Comparison of ENCODE assay signal across 12 cellular contexts in the genomic region with DNA sequence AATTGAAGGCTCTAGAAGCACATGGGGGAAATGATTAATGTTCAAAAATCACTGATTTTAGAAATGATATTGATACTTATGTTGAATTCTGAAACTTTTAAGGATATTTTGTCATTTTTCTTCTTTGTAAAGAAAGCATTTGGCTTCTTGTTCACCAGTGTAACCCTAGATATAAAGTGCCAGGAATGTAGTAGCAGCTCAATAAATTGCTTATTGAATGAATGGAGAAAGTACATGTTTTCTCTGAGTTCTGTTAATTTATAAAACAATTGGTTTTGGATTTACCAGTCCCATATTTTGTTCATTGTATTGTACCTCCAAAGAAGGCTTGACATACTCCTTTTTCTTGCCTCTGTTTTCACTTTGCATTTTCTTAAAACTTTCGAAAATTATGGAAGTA. TPM values are rescaled to one million over a fixed set of nuclear protein-coding genes. Genes with fewer than 3 reads are reported as not detected.
A peak's percentile ranks its signal among the peaks of the same experiment; 100 is the strongest.
DNase-seq lines count a peak whose midpoint lies in the region; ATAC-seq, FAIRE-seq and TF ChIP-seq lines count a peak whose summit lies in the region.
"Had no signal": no experiment of that assay in that cellular context is flagged by ENCODE, and none has a peak within 500 bp of the region (broad histone marks: within the 10 kb centered on the region; RNA-seq: fewer than 3 reads in every experiment).

No MANE protein-coding gene starts in this region.

- H3K9me3 Mint-ChIP-seq in activated CD8-positive, alpha-beta T cell treated with anti-CD3 and anti-CD28 coated beads, Interleukin-2, amount 10 ng/mL, durations not matched to agents 7 days and 5 days (ENCODE audit: insufficient read depth): no peaks in the 10 kb centered on the region
- no peaks in the 10 kb centered on the region for H3K9me3 Mint-ChIP-seq in memory B cell
- H3K9me3 Mint-ChIP-seq: GM23338 had no signal

- H3K4me1 ChIP-seq in ACC112 (ENCODE audit: control insufficient read depth, insufficient read depth, low read length, unreplicated experiment): peaks cover 38% of the 10 kb centered on the region

- POLR2A ChIA-PET in activated CD8-positive, alpha-beta T cell treated with anti-CD3 and anti-CD28 coated beads, Interleukin-2, amount 10 ng/mL, durations not matched to agents 7 days and 5 days (lab: Charles Lee): interaction anchor here (1.3 to 4.4 kb wide), 3 partner anchors 10 to 264 kb away, joined by 4 to 34 read pairs (median 9); no protein-coding TSS in a partner anchor

- no peak for DNase-seq in D721Med (ENCODE audit: insufficient read length, low spot score)
- DNase-seq in activated CD8-positive, alpha-beta T cell treated with anti-CD3 and anti-CD28 coated beads, Interleukin-2, amount 10 ng/mL, durations not matched to agents 7 days and 5 days: no peak
- DNase-seq in memory B cell (ENCODE audit: low spot score in 2 of 2): no peak
- DNase-seq in NCI-H2171 treated with DMSO at 0.1 percent for 48 hours (lab: John Stamatoyannopoulos, UW): no peak
- DNase-seq in head of caudate nucleus: no peak
- DNase-seq in HuH-7 (ENCODE audit: low spot score): no peak
- DNase-seq: kidney glomerular epithelial cell, NCI-H1092 treated with DMSO at 0.1 percent for 48 hours, NCI-H446 treated with DMSO at 0.1 percent for 48 hours had no signal

- H3K27me3 Mint-ChIP-seq in activated CD8-positive, alpha-beta T cell treated with anti-CD3 and anti-CD28 coated beads, Interleukin-2, amount 10 ng/mL, durations not matched to agents 7 days and 5 days (ENCODE audit: low read depth): no peaks in the 10 kb centered on the region
- no peaks in the 10 kb centered on the region for H3K27me3 Mint-ChIP-seq in memory B cell

- peak; percentile 53 for FAIRE-seq in D721Med (lab: Jason Lieb, UNC)

- peaks cover 51% of the 10 kb centered on the region for H3K79me2 ChIP-seq in ACC112 (ENCODE audit: control insufficient read depth, insufficient read depth, low read length, unreplicated experiment)

- peak overlapping the region; percentile 94 for H3K27ac Mint-ChIP-seq in activated CD8-positive, alpha-beta T cell treated with anti-CD3 and anti-CD28 coated beads, Interleukin-2, amount 10 ng/mL, durations not matched to agents 7 days and 5 days
- H3K27ac Mint-ChIP-seq in memory B cell: peak overlapping the region; percentile 90
- H3K27ac Mint-ChIP-seq: GM23338 had no signal

- peaks cover 57% of the 10 kb centered on the region for H3K4me1 Mint-ChIP-seq in activated CD8-positive, alpha-beta T cell treated with anti-CD3 and anti-CD28 coated beads, Interleukin-2, amount 10 ng/mL, durations not matched to agents 7 days and 5 days (ENCODE audit: low read depth)
- H3K4me1 Mint-ChIP-seq in memory B cell: peaks cover 41% of the 10 kb centered on the region

- CTCF ChIA-PET in activated CD8-positive, alpha-beta T cell treated with anti-CD3 and anti-CD28 coated beads, Interleukin-2, amount 10 ng/mL, durations not matched to agents 7 days and 5 days (lab: Charles Lee): interaction anchor here (1.2 to 4.4 kb wide), 6 partner anchors 9 to 356 kb away, joined by 3 to 41 read pairs (median 7); no protein-coding TSS in a partner anchor

- H3K4me3 Mint-ChIP-seq in activated CD8-positive, alpha-beta T cell treated with anti-CD3 and anti-CD28 coated beads, Interleukin-2, amount 10 ng/mL, durations not matched to agents 7 days and 5 days: peak overlapping the region; percentile 91
- peak overlapping the region; percentile 97 for H3K4me3 Mint-ChIP-seq in memory B cell
- H3K4me3 Mint-ChIP-seq: GM23338 had no signal

- no peaks in the 10 kb centered on the region for H3K27me3 ChIP-seq in ACC112 (ENCODE audit: insufficient read depth, low read length)

- H3K4me3 ChIP-seq in ACC112 (ENCODE audit: low read depth, low read length): peak overlapping the region; percentile 96

- H3K36me3 Mint-ChIP-seq in activated CD8-positive, alpha-beta T cell treated with anti-CD3 and anti-CD28 coated beads, Interleukin-2, amount 10 ng/mL, durations not matched to agents 7 days and 5 days (ENCODE audit: low read depth): peaks cover 23% of the 10 kb centered on the region
- H3K36me3 Mint-ChIP-seq in memory B cell: no peaks in the 10 kb centered on the region

- ATAC-seq in activated CD8-positive, alpha-beta T cell treated with anti-CD3 and anti-CD28 coated beads, Interleukin-2, amount 10 ng/mL, durations not matched to agents 7 days and 5 days: no peak
- ATAC-seq in memory B cell (ENCODE audit: low read depth) (no peak), GM21515 (IDR thresholded peaks at IDR 0.05; ENCODE audit: unreplicated experiment) (no peak)
- ATAC-seq: GM23338 had no signal

- no peak overlapping the region for H3K27ac ChIP-seq in ACC112 (ENCODE audit: low read depth, low read length)

- intact Hi-C loops in head of caudate nucleus (cut with DNase I): loop anchor here (5.0 kb wide), 1 partner anchor 145 kb away; no protein-coding TSS in a partner anchor

- peak overlapping the region; percentile 89 for H2AFZ ChIP-seq in ACC112 (ENCODE audit: low read length, unreplicated experiment)
- H2AFZ ChIP-seq: GM23338 had no signal

- H3K36me3 ChIP-seq in ACC112 (ENCODE audit: insufficient read depth, low read length): no peaks in the 10 kb centered on the region

- no peak for TF ChIP-seq CTCF in D721Med (IDR thresholded peaks at IDR 0.05; ENCODE audit: insufficient read depth, missing control alignments)

RNA-seq across cellular contexts. Expression of a gene that starts 2.4 kb away (rescaled TPM):
- 10 to 100 TPM; 33.9 to 35.8 TPM for total RNA-seq in activated CD8-positive, alpha-beta T cell treated with anti-CD3 and anti-CD28 coated beads, Interleukin-2, amount 10 ng/mL, durations not matched to agents 7 days and 5 days
